ENCODE assay signal across 25 cellular contexts in the genomic region with DNA sequence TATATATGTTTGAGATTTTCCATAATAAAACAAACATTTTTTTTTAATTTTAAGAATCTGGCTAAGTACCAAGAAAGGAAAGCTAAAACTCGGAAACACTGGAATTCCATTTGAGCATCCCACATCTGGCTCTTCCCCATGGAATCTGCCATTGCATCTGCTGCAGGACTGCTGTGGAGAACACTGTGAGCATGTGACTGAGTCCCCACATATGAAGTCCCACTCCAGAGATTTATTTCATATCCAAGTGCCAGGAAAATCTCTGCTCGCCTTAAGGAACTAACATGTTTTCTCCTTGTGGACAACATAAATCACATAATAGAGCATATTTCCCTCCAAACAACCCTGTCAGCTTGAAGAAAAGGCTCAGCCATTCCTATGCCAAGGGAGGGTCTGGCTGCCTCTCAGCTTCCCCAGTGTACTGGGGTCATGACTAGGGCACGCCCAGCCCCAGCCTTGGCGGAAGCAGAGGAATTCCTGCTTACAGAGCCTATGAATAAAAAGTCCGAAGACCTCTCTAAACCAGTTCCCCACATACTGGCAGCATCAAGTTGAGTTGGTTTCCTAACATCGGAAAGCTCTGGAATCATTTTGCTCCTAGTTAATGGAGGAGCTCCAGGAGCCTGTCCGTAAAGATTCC.
DNase-seq lines count a peak whose midpoint lies in the region; ATAC-seq and TF ChIP-seq lines count a peak whose summit lies in the region.
"Had no signal": no experiment of that assay in that cellular context is flagged by ENCODE, and none has a peak within 500 bp of the region (broad histone marks: within the 10 kb centered on the region; RNA-seq: fewer than 3 reads in every experiment).

No MANE protein-coding gene starts in this region.

- no peaks in the 10 kb centered on the region for H3K36me3 ChIP-seq in uterus
- H3K36me3 ChIP-seq: ascending aorta; BLaER1 treated with 17β-estradiol and CSF1 and Interleukin-3, amounts not matched to agents 10 nM and 100 nM; cardiac muscle cell; tibial nerve had no signal

- TF ChIP-seq CTCF in uterus (IDR thresholded peaks at IDR 0.05), result no peak

- peak; percentile 64 to 90 for ATAC-seq in right cardiac atrium
- no peak for ATAC-seq in T-cell (replicated peaks in 1 of 4)
- ATAC-seq: activated T-cell treated with anti-CD3 and anti-CD28 coated beads, Interleukin-2, amount 50 U/mL, for 4 hours had no signal

- H3K9me3 Mint-ChIP-seq in T-cell, result no peaks in the 10 kb centered on the region
- H3K9me3 Mint-ChIP-seq: activated naive CD8-positive, alpha-beta T cell treated with anti-CD3 and anti-CD28 coated beads for 36 hours; activated T-cell treated with anti-CD3 and anti-CD28 coated beads, Interleukin-2, amount 50 U/mL, for 4 hours; H9 had no signal

- CTCF ChIA-PET in T-cell (lab: Charles Lee), result no interaction called here

- WGBS in right cardiac atrium, result 41% methylated on average over 7 of the region's 7 CpGs

- H3K4me1 ChIP-seq in right cardiac atrium (ENCODE audit: control insufficient read depth, insufficient read depth, low read length) (no peaks in the 10 kb centered on the region), uterus (peaks cover 0 to 5% of the 10 kb centered on the region in 2 donors)

- H3K4me1 Mint-ChIP-seq in T-cell, result no peaks in the 10 kb centered on the region
- H3K4me1 Mint-ChIP-seq: activated naive CD8-positive, alpha-beta T cell treated with anti-CD3 and anti-CD28 coated beads for 36 hours had no signal

- POLR2A ChIA-PET in T-cell (lab: Charles Lee), result no interaction called here

- no peak for TF ChIP-seq POLR2A in uterus (IDR thresholded peaks at IDR 0.05)

- H3K27ac ChIP-seq in right cardiac atrium (ENCODE audit: low read length) (no peak overlapping the region), uterus (peak overlapping the region; percentile 55 to 57)
- H3K27ac ChIP-seq: ascending aorta; BLaER1 treated with 17β-estradiol and CSF1 and Interleukin-3, amounts not matched to agents 10 nM and 100 nM; cardiac muscle cell; SK-N-MC had no signal

- H3K4me3 Mint-ChIP-seq in T-cell, result no peak overlapping the region
- H3K4me3 Mint-ChIP-seq: activated naive CD8-positive, alpha-beta T cell treated with anti-CD3 and anti-CD28 coated beads for 36 hours; activated T-cell treated with anti-CD3 and anti-CD28 coated beads, Interleukin-2, amount 50 U/mL, for 4 hours; H9 had no signal

- no peaks in the 10 kb centered on the region for H3K36me3 Mint-ChIP-seq in T-cell
- H3K36me3 Mint-ChIP-seq: activated naive CD8-positive, alpha-beta T cell treated with anti-CD3 and anti-CD28 coated beads for 36 hours had no signal

- peaks cover 15 to 24% of the 10 kb centered on the region in 2 donors for H3K27me3 Mint-ChIP-seq in T-cell

- H3K9me3 ChIP-seq in right cardiac atrium (ENCODE audit: control insufficient read depth, low read length), result no peaks in the 10 kb centered on the region
- no peaks in the 10 kb centered on the region for H3K9me3 ChIP-seq in uterus
- H3K9me3 ChIP-seq: ascending aorta, tibial nerve had no signal

- H3K27me3 ChIP-seq in right cardiac atrium (ENCODE audit: control insufficient read depth, insufficient read depth), result no peaks in the 10 kb centered on the region
- H3K27me3 ChIP-seq in uterus, result no peaks in the 10 kb centered on the region
- H3K27me3 ChIP-seq: ascending aorta; BLaER1 treated with 17β-estradiol and CSF1 and Interleukin-3, amounts not matched to agents 10 nM and 100 nM; cardiac muscle cell; tibial nerve had no signal

- no peak overlapping the region for H3K27ac Mint-ChIP-seq in T-cell
- H3K27ac Mint-ChIP-seq: activated naive CD8-positive, alpha-beta T cell treated with anti-CD3 and anti-CD28 coated beads for 36 hours; H9 had no signal

- DNase-seq in dermis blood vessel endothelial cell, result peak; percentile 2
- peak; percentile 57 to 88 (median 81) for DNase-seq in right cardiac atrium
- peak; percentile 90 for DNase-seq in posterior vena cava (ENCODE audit: low spot score)
- peak; percentile 43 to 75 for DNase-seq in uterus
- no peak for DNase-seq in T-cell
- DNase-seq in NCI-H1048 (lab: John Stamatoyannopoulos, UW), result no peak
- DNase-seq in CD1c-positive myeloid dendritic cell (ENCODE audit: extremely low spot score), result no peak
- DNase-seq: activated CD4-positive, alpha-beta T cell treated with anti-CD3 and anti-CD28 coated beads, Interleukin-2, amount 50 U/mL, for 1 hour; activated CD4-positive, CD25-positive, alpha-beta regulatory T cell; activated gamma-delta T cell; activated naive CD8-positive, alpha-beta T cell treated with anti-CD3 and anti-CD28 coated beads for 36 hours; activated T-cell treated with anti-CD3 and anti-CD28 coated beads, Interleukin-2, amount 50 U/mL, for 4 hours; COR-L47; cortex of kidney; H9; IMR-90; NCI-H1092 treated with DMSO at 0.1 percent for 48 hours; NCI-H1694 treated with DMSO at 0.1 percent for 48 hours; NCI-H510A treated with DMSO at 0.1 percent for 48 hours; stimulated activated CD4-positive, alpha-beta T cell treated with anti-CD3 and anti-CD28 coated beads, Interleukin-4, amount 100 ng/mL, for 1 hour had no signal

- intact Hi-C loops in right cardiac atrium (cut with DNase I) (no loop called here), posterior vena cava (cut with DNase I) (no loop called here), uterus (cut with DNase I; ENCODE audit: low total_unique reads) (no loop called here)

- H3K4me3 ChIP-seq in right cardiac atrium (ENCODE audit: low read length) (no peak overlapping the region), uterus (no peak overlapping the region)
- H3K4me3 ChIP-seq: ascending aorta; BLaER1 treated with 17β-estradiol and CSF1 and Interleukin-3, amounts not matched to agents 10 nM and 100 nM; cardiac muscle cell; SK-N-MC; tibial nerve had no signal

Comparison
In these comparisons a context has a peak if more than half of its experiments do, and no peak if none do; other contexts are left out.
1. DNase-seq: peak in dermis blood vessel endothelial cell (single experiment), right cardiac atrium (3 of 3), posterior vena cava (single experiment) and uterus (2 of 2); none in T-cell (0 of 34), NCI-H1048 (single experiment) and CD1c-positive myeloid dendritic cell (single experiment).
2. ATAC-seq: peak in right cardiac atrium (2 of 2); none in T-cell (0 of 4).